In genomic region chr9:38393128-38393809, GRCh38 we compare ENCODE assay signal across 8 cellular contexts. TPM values are rescaled to one million over a fixed set of nuclear protein-coding genes. Genes with fewer than 3 reads are reported as not detected.
DNase-seq lines count a peak whose midpoint lies in the region; ATAC-seq and TF ChIP-seq lines count a peak whose summit lies in the region.

No MANE protein-coding gene starts in this region.

- H3K27ac Mint-ChIP-seq in mesothelial cell of epicardium: peak overlapping the region; percentile 70

- TF ChIP-seq CTCF in astrocyte of the spinal cord (IDR thresholded peaks at IDR 0.05; ENCODE audit: low read depth, low read length) (no peak), mesothelial cell of epicardium (IDR thresholded peaks at IDR 0.05; ENCODE audit: unreplicated experiment) (no peak)

- no peaks in the 10 kb centered on the region for H3K9me3 Mint-ChIP-seq in mesothelial cell of epicardium

- peak overlapping the region; percentile 74 for H3K4me3 ChIP-seq in GM08714 (ENCODE audit: low read length)
- peak overlapping the region; percentile 85 for H3K4me3 ChIP-seq in astrocyte of the spinal cord (ENCODE audit: low read depth, low read length)

- ATAC-seq in HG03432 (IDR thresholded peaks at IDR 0.05; ENCODE audit: unreplicated experiment): peak; percentile 15

- H3K4me1 Mint-ChIP-seq in mesothelial cell of epicardium: peaks cover 18% of the 10 kb centered on the region

- DNase-seq in astrocyte of the spinal cord (ENCODE audit: low read depth, low spot score): no peak
- no peak for DNase-seq in mesothelial cell of epicardium (ENCODE audit: low spot score in 2 of 2, unreplicated experiment in 2 of 2)
- DNase-seq in SW 1271 (lab: John Stamatoyannopoulos, UW): no peak
- DNase-seq in SKM-1 treated with dmso at 0.1 percent for 144 hours (lab: John Stamatoyannopoulos, UW; ENCODE audit: unreplicated experiment): no peak
- no peak for DNase-seq in NCI-H1092 (lab: John Stamatoyannopoulos, UW)
- no peak for DNase-seq in occipital lobe (lab: John Stamatoyannopoulos, UW)

- no peaks in the 10 kb centered on the region for H3K27me3 Mint-ChIP-seq in mesothelial cell of epicardium (ENCODE audit: low read depth)

- peaks cover 24% of the 10 kb centered on the region for H3K36me3 Mint-ChIP-seq in mesothelial cell of epicardium

- in situ Hi-C loops in astrocyte of the spinal cord (cut with HindIII; ENCODE audit: low sequenced_read_pairs): no loop called here

- H3K4me3 Mint-ChIP-seq in mesothelial cell of epicardium: peak overlapping the region; percentile 92

RNA-seq across cellular contexts. Expression of gene ALDH1B1, which starts 0.8 kb away (rescaled TPM):
- total RNA-seq in mesothelial cell of epicardium (17.5 to 20.3 TPM (median 19.7 TPM) in 3 replicates), occipital lobe (11.9 TPM)

RNA-seq across cellular contexts. Expression of gene IGFBPL1, which starts 31.0 kb away (rescaled TPM):
- 0.27 to 0.34 TPM in 2 of 3 replicates, not detected in the other for total RNA-seq in mesothelial cell of epicardium
- total RNA-seq in occipital lobe: 67.1 TPM

Comparison
In these comparisons a context has a peak if more than half of its experiments do, and no peak if none do; other contexts are left out.
1. RNA of gene IGFBPL1, which starts 31.0 kb away (total RNA-seq): 67.1 TPM in occipital lobe (single experiment); 0.27 to 0.34 TPM in mesothelial cell of epicardium; every median in the first group is over 10 times any median in the second.